ENCODE assay signal across 21 cellular contexts in genomic region chr18:11502368-11502767, GRCh38.
"Had no signal": no experiment of that assay in that cellular context is flagged by ENCODE, and none has a peak within 500 bp of the region (broad histone marks: within the 10 kb centered on the region; RNA-seq: fewer than 3 reads in every experiment).

No MANE protein-coding gene starts in this region.

- H3K9me3 Mint-ChIP-seq: activated naive CD8-positive, alpha-beta T cell treated with anti-CD3 and anti-CD28 coated beads, Interleukin-2, amount 10 ng/mL, durations not matched to agents 7 days and 5 days; effector memory CD8-positive, alpha-beta T cell; stimulated activated naive B cell treated with anti-CD40 and anti-IgM and Interleukin-4, amounts not matched to agents 10 μg/mL and 1 μg/mL and 100 μg/mL, for 72 hours had no signal

- H3K4me1 ChIP-seq: ascending aorta, spleen had no signal

- H3K9me3 ChIP-seq: ascending aorta, mucosa of descending colon, spleen, tibial nerve had no signal

- H3K36me3 Mint-ChIP-seq: activated naive CD8-positive, alpha-beta T cell treated with anti-CD3 and anti-CD28 coated beads, Interleukin-2, amount 10 ng/mL, durations not matched to agents 7 days and 5 days; natural killer cell treated with Interleukin-12 subunit alpha and Interleukin-12 subunit beta and Interleukin-15 and Interleukin-18, amount 100 ng/mL, for 72 hours; stimulated activated naive B cell treated with anti-CD40 and anti-IgM and Interleukin-4, amounts not matched to agents 10 μg/mL and 1 μg/mL and 100 μg/mL, for 72 hours had no signal

- H3K27ac Mint-ChIP-seq: activated naive CD8-positive, alpha-beta T cell treated with anti-CD3 and anti-CD28 coated beads, Interleukin-2, amount 10 ng/mL, durations not matched to agents 7 days and 5 days; effector memory CD8-positive, alpha-beta T cell; natural killer cell treated with Interleukin-12 subunit alpha and Interleukin-12 subunit beta and Interleukin-15 and Interleukin-18, amount 100 ng/mL, for 72 hours; stimulated activated naive B cell treated with anti-CD40 and anti-IgM and Interleukin-4, amounts not matched to agents 10 μg/mL and 1 μg/mL and 100 μg/mL, for 72 hours had no signal

- H3K27me3 ChIP-seq: ascending aorta, tibial nerve had no signal

- H3K27me3 Mint-ChIP-seq: stimulated activated naive B cell treated with anti-CD40 and anti-IgM and Interleukin-4, amounts not matched to agents 10 μg/mL and 1 μg/mL and 100 μg/mL, for 72 hours had no signal

- DNase-seq: activated CD4-positive, alpha-beta T cell treated with anti-CD3 and anti-CD28 coated beads, Interleukin-2, amount 50 U/mL, for 4 hours; activated CD4-positive, CD25-positive, alpha-beta regulatory T cell treated with anti-CD3 and anti-CD28 coated beads, Interleukin-2, amount 50 U/mL, for 72 hours; activated gamma-delta T cell; activated naive CD8-positive, alpha-beta T cell treated with anti-CD3 and anti-CD28 coated beads, Interleukin-2, amount 10 ng/mL, durations not matched to agents 7 days and 5 days; activated T-cell treated with anti-CD3 and anti-CD28 coated beads, Interleukin-2, amount 50 U/mL, for 1 hour; caudate nucleus; cortex of kidney; effector memory CD8-positive, alpha-beta T cell; glutamatergic neuron; mammary epithelial cell; mucosa of descending colon; nucleus accumbens; right cardiac atrium; spleen; stimulated activated CD4-positive, alpha-beta T cell treated with anti-CD3 and anti-CD28 coated beads, Interleukin-1b, Interleukin-23, amount 100 ng/mL, for 48 hours; stimulated activated naive B cell treated with anti-CD40 and anti-IgM and Interleukin-4, amounts not matched to agents 10 μg/mL and 1 μg/mL and 100 μg/mL, for 72 hours; SW 1271 had no signal

- H3K36me3 ChIP-seq: ascending aorta, spleen, tibial nerve had no signal

- ATAC-seq: effector memory CD8-positive, alpha-beta T cell; left lobe of liver; mucosa of descending colon; natural killer cell treated with Interleukin-12 subunit alpha and Interleukin-12 subunit beta and Interleukin-15 and Interleukin-18, amount 100 ng/mL, for 72 hours; right cardiac atrium; stimulated activated naive B cell treated with anti-CD40 and anti-IgM and Interleukin-4, amounts not matched to agents 10 μg/mL and 1 μg/mL and 100 μg/mL, for 72 hours had no signal

- H3K4me1 Mint-ChIP-seq: activated naive CD8-positive, alpha-beta T cell treated with anti-CD3 and anti-CD28 coated beads, Interleukin-2, amount 10 ng/mL, durations not matched to agents 7 days and 5 days; stimulated activated naive B cell treated with anti-CD40 and anti-IgM and Interleukin-4, amounts not matched to agents 10 μg/mL and 1 μg/mL and 100 μg/mL, for 72 hours had no signal

- H3K4me3 ChIP-seq: ascending aorta, mucosa of descending colon, spleen, tibial nerve had no signal

- H3K4me3 Mint-ChIP-seq: activated naive CD8-positive, alpha-beta T cell treated with anti-CD3 and anti-CD28 coated beads, Interleukin-2, amount 10 ng/mL, durations not matched to agents 7 days and 5 days; effector memory CD8-positive, alpha-beta T cell; natural killer cell treated with Interleukin-12 subunit alpha and Interleukin-12 subunit beta and Interleukin-15 and Interleukin-18, amount 100 ng/mL, for 72 hours; stimulated activated naive B cell treated with anti-CD40 and anti-IgM and Interleukin-4, amounts not matched to agents 10 μg/mL and 1 μg/mL and 100 μg/mL, for 72 hours had no signal

- H3K27ac ChIP-seq: ascending aorta, spleen, tibial nerve had no signal
